36 cellular contexts compared by ENCODE assay signal in genomic region chr1:26452459-26453183, GRCh38. TPM values are rescaled to one million over a fixed set of nuclear protein-coding genes. Genes with fewer than 3 reads are reported as not detected.
"Had no signal": no experiment of that assay in that cellular context is flagged by ENCODE, and none has a peak within 500 bp of the region (broad histone marks: within the 10 kb centered on the region; RNA-seq: fewer than 3 reads in every experiment).

No MANE protein-coding gene starts in this region.

- H3K27ac ChIP-seq: adrenal gland, ascending aorta, cardiac muscle cell, VCaP had no signal

- H3K4me1 ChIP-seq: adrenal gland, ascending aorta had no signal

- H3K9me3 ChIP-seq: adrenal gland, ascending aorta had no signal

- DNase-seq: activated B cell treated with CpG ODN at 0.5 μM for 24 hours; activated CD4-positive, alpha-beta memory T cell treated with anti-CD3 and anti-CD28 coated beads for 36 hours; activated CD4-positive, alpha-beta T cell treated with anti-CD3 and anti-CD28 coated beads for 4 hours; activated CD4-positive, alpha-beta T cell treated with anti-CD3 and anti-CD28 coated beads, Interleukin-2, amount 10 ng/mL, durations not matched to agents 24 days and 14 days; activated CD4-positive, alpha-beta T cell treated with anti-CD3 and anti-CD28 coated beads, Interleukin-2, amount 50 U/mL, for 1 hour; activated CD4-positive, alpha-beta T cell treated with anti-CD3 and anti-CD28 coated beads, Interleukin-2, amount 50 U/mL, for 4 hours; activated CD4-positive, CD25-positive, alpha-beta regulatory T cell treated with anti-CD3 and anti-CD28 coated beads, Interleukin-2, amount 50 U/mL, for 72 hours; activated CD8-positive, alpha-beta memory T cell treated with anti-CD3 and anti-CD28 coated beads, Interleukin-2, amount 50 U/mL, for 4 hours; activated CD8-positive, alpha-beta T cell treated with anti-CD3 and anti-CD28 coated beads for 36 hours; activated effector memory CD4-positive, alpha-beta T cell treated with anti-CD3 and anti-CD28 coated beads, Interleukin-2, amount 50 U/mL, for 16 hours; activated gamma-delta T cell treated with Interleukin-2 at 50 U/mL for 16 hours; activated naive CD4-positive, alpha-beta T cell; activated naive CD4-positive, alpha-beta T cell treated with anti-CD3 and anti-CD28 coated beads for 36 hours; activated naive CD4-positive, alpha-beta T cell treated with anti-CD3 and anti-CD28 coated beads, Interleukin-2, amount 50 U/mL, for 16 hours; activated naive CD8-positive, alpha-beta T cell treated with anti-CD3 and anti-CD28 coated beads for 36 hours; activated T-cell treated with anti-CD3 and anti-CD28 coated beads for 4 hours; activated T-cell treated with anti-CD3 and anti-CD28 coated beads, Interleukin-2, amount 50 U/mL, for 1 hour; activated T-cell treated with anti-CD3 and anti-CD28 coated beads, Interleukin-2, amount 50 U/mL, for 4 hours; activated T-cell treated with anti-CD3 and anti-CD28 coated beads, Interleukin-2, amount 50 U/mL, for 72 hours; amygdala; anterior cingulate cortex; caudate nucleus; cerebellar nuclear complex; T-helper 1 cell; T-helper 2 cell; T-helper 9 cell had no signal

- H3K4me3 ChIP-seq: adrenal gland, ascending aorta, cardiac muscle cell had no signal

- H3K27me3 ChIP-seq: adrenal gland, ascending aorta, cardiac muscle cell had no signal

- ATAC-seq: activated CD8-positive, alpha-beta T cell treated with anti-CD3 and anti-CD28 coated beads for 36 hours; activated naive CD4-positive, alpha-beta T cell treated with anti-CD3 and anti-CD28 coated beads, Interleukin-2, amount 50 U/mL, for 72 hours; activated T-cell treated with anti-CD3 and anti-CD28 coated beads, Interleukin-2, amount 50 U/mL, for 4 hours; activated T-cell treated with anti-CD3 and anti-CD28 coated beads, Interleukin-2, amount 50 U/mL, for 72 hours; activated T-helper 17 cell treated with anti-CD3 and anti-CD28 coated beads, Interleukin-2, amount 50 U/mL, for 72 hours had no signal

RNA-seq across cellular contexts. Expression of gene LIN28A, which starts 42.0 kb away (rescaled TPM):
- total RNA-seq: activated B cell treated with CpG ODN at 0.5 μM for 24 hours; activated CD4-positive, alpha-beta memory T cell treated with anti-CD3 and anti-CD28 coated beads for 36 hours; activated CD4-positive, alpha-beta T cell treated with anti-CD3 and anti-CD28 coated beads, Interleukin-2, amount 10 ng/mL, durations not matched to agents 24 days and 14 days; activated CD8-positive, alpha-beta memory T cell treated with anti-CD3 and anti-CD28 coated beads for 36 hours; activated CD8-positive, alpha-beta T cell treated with anti-CD3 and anti-CD28 coated beads for 36 hours; activated naive CD4-positive, alpha-beta T cell treated with anti-CD3 and anti-CD28 coated beads for 36 hours; activated naive CD4-positive, alpha-beta T cell treated with anti-CD3 and anti-CD28 coated beads, Interleukin-2, amount 50 U/mL, for 72 hours; activated naive CD8-positive, alpha-beta T cell treated with anti-CD3 and anti-CD28 coated beads for 36 hours; activated T-cell treated with anti-CD3 and anti-CD28 coated beads, Interleukin-2, amount 50 U/mL, for 72 hours; activated T-helper 1 cell treated with anti-CD3 and anti-CD28 coated beads, Interleukin-12 subunit alpha, Interleukin-12 subunit beta, Interleukin-2, Interleukin-4 antibody, amounts not matched to agents 30 ng/mL and 10 ng/mL and 1 ng/mL, durations not matched to agents 14 hours and 24 hours and 36 hours; activated T-helper 17 cell treated with anti-CD3 and anti-CD28 coated beads, Interleukin-2, amount 50 U/mL, for 72 hours; ascending aorta; bronchial epithelial cell; chondrocyte had no signal
- polyA plus RNA-seq: adrenal gland had no signal
